In genomic region chr11:17394743-17395390, GRCh38 we compare ENCODE assay signal across 3 cellular contexts.
TF ChIP-seq lines count a peak whose summit lies in the region.

No MANE protein-coding gene starts in this region.

TF ChIP-seq in SK-N-SH, 30 proteins besides CTCF, POLR2A, EP300 and RAD21:
- TF ChIP-seq NRF1 (IDR thresholded peaks at IDR 0.05; ENCODE audit: low read depth, low read length) (no peak), MXI1 (IDR thresholded peaks at IDR 0.05; ENCODE audit: low read depth, low read length) (no peak), EZH2phosphoT487 (IDR thresholded peaks at IDR 0.05; ENCODE audit: borderline replicate concordance, low read depth) (no peak), POLR2AphosphoS5 (IDR thresholded peaks at IDR 0.05; ENCODE audit: low read depth, low read length) (no peak)
- TF ChIP-seq, protein P1, sequence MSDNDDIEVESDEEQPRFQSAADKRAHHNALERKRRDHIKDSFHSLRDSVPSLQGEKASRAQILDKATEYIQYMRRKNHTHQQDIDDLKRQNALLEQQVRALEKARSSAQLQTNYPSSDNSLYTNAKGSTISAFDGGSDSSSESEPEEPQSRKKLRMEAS (IDR thresholded peaks at IDR 0.05; ENCODE audit: low read depth) = no peak

TF ChIP-seq in SK-N-SH treated with all-trans-retinoic acid at 6 μM for 48 hours, 23 proteins besides CTCF, POLR2A, EP300 and RAD21:
- TF ChIP-seq ESRRG (CRISPR knock-in tag; IDR thresholded peaks at IDR 0.05) (no peak), TOX (CRISPR knock-in tag; IDR thresholded peaks at IDR 0.05; ENCODE audit: borderline replicate concordance) (no peak), ZFP30 (CRISPR knock-in tag; IDR thresholded peaks at IDR 0.05) (no peak), ISL1 (CRISPR knock-in tag; IDR thresholded peaks at IDR 0.05) (no peak), ARNTL (CRISPR knock-in tag; IDR thresholded peaks at IDR 0.05; ENCODE audit: borderline replicate concordance, low read depth) (no peak), ZNF70 (CRISPR knock-in tag; IDR thresholded peaks at IDR 0.05) (no peak), CREB5 (CRISPR knock-in tag; IDR thresholded peaks at IDR 0.05; ENCODE audit: low read depth) (no peak), TCF4 (CRISPR knock-in tag; IDR thresholded peaks at IDR 0.05; ENCODE audit: borderline replicate concordance) (no peak), ZNF565 (CRISPR knock-in tag; conservative IDR thresholded peaks at IDR 0.05; ENCODE audit: low read depth) (no peak), BACH2 (CRISPR knock-in tag; IDR thresholded peaks at IDR 0.05; ENCODE audit: borderline replicate concordance) (no peak), OSR1 (CRISPR knock-in tag; IDR thresholded peaks at IDR 0.05) (no peak), ZNF8 (CRISPR knock-in tag; IDR thresholded peaks at IDR 0.05) (no peak), GLIS3 (CRISPR knock-in tag; IDR thresholded peaks at IDR 0.05) (no peak), ZC3H10 (CRISPR knock-in tag; IDR thresholded peaks at IDR 0.05) (no peak), PATZ1 (CRISPR knock-in tag; IDR thresholded peaks at IDR 0.05; ENCODE audit: borderline replicate concordance) (no peak), PPARA (CRISPR knock-in tag; IDR thresholded peaks at IDR 0.05; ENCODE audit: borderline replicate concordance) (no peak)
- TF ChIP-seq, protein P2, sequence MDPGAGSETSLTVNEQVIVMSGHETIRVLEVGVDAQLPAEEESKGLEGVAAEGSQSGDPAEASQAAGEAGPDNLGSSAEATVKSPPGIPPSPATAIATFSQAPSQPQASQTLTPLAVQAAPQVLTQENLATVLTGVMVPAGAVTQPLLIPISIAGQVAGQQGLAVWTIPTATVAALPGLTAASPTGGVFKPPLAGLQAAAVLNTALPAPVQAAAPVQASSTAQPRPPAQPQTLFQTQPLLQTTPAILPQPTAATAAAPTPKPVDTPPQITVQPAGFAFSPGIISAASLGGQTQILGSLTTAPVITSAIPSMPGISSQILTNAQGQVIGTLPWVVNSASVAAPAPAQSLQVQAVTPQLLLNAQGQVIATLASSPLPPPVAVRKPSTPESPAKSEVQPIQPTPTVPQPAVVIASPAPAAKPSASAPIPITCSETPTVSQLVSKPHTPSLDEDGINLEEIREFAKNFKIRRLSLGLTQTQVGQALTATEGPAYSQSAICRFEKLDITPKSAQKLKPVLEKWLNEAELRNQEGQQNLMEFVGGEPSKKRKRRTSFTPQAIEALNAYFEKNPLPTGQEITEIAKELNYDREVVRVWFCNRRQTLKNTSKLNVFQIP (CRISPR knock-in tag; IDR thresholded peaks at IDR 0.05; ENCODE audit: borderline replicate concordance, low read depth) = no peak
- TF ChIP-seq, protein P3, sequence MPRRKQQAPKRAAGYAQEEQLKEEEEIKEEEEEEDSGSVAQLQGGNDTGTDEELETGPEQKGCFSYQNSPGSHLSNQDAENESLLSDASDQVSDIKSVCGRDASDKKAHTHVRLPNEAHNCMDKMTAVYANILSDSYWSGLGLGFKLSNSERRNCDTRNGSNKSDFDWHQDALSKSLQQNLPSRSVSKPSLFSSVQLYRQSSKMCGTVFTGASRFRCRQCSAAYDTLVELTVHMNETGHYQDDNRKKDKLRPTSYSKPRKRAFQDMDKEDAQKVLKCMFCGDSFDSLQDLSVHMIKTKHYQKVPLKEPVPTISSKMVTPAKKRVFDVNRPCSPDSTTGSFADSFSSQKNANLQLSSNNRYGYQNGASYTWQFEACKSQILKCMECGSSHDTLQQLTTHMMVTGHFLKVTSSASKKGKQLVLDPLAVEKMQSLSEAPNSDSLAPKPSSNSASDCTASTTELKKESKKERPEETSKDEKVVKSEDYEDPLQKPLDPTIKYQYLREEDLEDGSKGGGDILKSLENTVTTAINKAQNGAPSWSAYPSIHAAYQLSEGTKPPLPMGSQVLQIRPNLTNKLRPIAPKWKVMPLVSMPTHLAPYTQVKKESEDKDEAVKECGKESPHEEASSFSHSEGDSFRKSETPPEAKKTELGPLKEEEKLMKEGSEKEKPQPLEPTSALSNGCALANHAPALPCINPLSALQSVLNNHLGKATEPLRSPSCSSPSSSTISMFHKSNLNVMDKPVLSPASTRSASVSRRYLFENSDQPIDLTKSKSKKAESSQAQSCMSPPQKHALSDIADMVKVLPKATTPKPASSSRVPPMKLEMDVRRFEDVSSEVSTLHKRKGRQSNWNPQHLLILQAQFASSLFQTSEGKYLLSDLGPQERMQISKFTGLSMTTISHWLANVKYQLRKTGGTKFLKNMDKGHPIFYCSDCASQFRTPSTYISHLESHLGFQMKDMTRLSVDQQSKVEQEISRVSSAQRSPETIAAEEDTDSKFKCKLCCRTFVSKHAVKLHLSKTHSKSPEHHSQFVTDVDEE (CRISPR knock-in tag; IDR thresholded peaks at IDR 0.05) = no peak

TF ChIP-seq in HepG2, 621 proteins besides CTCF, POLR2A, EP300 and RAD21:
- TF ChIP-seq ZNF274 (CRISPR knock-in tag; IDR thresholded peaks at IDR 0.05) (no peak), ZNF768 (CRISPR knock-in tag; IDR thresholded peaks at IDR 0.05) (no peak), ZNF3 (CRISPR knock-in tag; IDR thresholded peaks at IDR 0.05) (no peak), JARID2 (CRISPR knock-in tag; IDR thresholded peaks at IDR 0.05; ENCODE audit: insufficient replicate concordance) (no peak), ZC3H13 (CRISPR knock-in tag; IDR thresholded peaks at IDR 0.05) (no peak), ZNF879 (CRISPR knock-in tag; IDR thresholded peaks at IDR 0.05) (no peak), ZNF354B (CRISPR knock-in tag; IDR thresholded peaks at IDR 0.05) (no peak), XBP1 (CRISPR knock-in tag; IDR thresholded peaks at IDR 0.05) (no peak), NCOR1 (IDR thresholded peaks at IDR 0.05; ENCODE audit: borderline replicate concordance, low read length) (no peak)
- TF ChIP-seq, protein P4, sequence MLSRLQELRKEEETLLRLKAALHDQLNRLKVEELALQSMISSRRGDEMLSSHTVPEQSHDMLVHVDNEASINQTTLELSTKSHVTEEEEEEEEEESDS (CRISPR knock-in tag; IDR thresholded peaks at IDR 0.05; ENCODE audit: borderline replicate concordance) = no peak
TF ChIP-seq in HepG2: peak in this region for 0.
